27 cellular contexts compared by ENCODE assay signal in the genomic region with DNA sequence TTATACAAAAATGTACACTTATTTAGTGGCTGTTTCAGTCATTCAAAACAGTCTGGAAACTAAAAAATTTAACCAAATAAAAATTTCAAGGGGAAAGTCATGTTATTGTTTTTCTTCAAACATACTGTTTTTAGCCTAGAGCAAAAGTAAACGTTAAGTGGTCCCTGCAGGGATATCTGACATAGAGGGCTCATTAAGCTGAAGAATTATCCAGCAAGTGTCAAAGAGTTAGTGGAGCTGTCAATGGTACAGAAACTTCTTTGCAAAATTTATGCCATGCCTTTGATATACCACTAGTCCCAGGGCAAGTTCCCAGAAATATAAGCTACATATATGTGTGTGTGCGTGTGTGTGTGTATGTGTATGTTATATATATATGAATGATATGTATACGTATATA.
"Had no signal": no experiment of that assay in that cellular context is flagged by ENCODE, and none has a peak within 500 bp of the region (broad histone marks: within the 10 kb centered on the region; RNA-seq: fewer than 3 reads in every experiment).

No MANE protein-coding gene starts in this region.

- ATAC-seq: naive thymus-derived CD4-positive, alpha-beta T cell; natural killer cell; psoas muscle; right cardiac atrium; right lobe of liver; stimulated activated effector memory CD8-positive, alpha-beta T cell treated with anti-CD3 and anti-CD28 coated beads, Interleukin-12 subunit alpha, Interleukin-12 subunit beta, amount 100 ng/mL, for 72 hours; stimulated activated naive B cell treated with anti-CD40 and anti-IgM and Interleukin-4, amounts not matched to agents 10 μg/mL and 1 μg/mL and 100 μg/mL, for 72 hours; upper lobe of right lung had no signal

- H3K79me2 ChIP-seq: parathyroid adenoma had no signal

- H2AFZ ChIP-seq: neural progenitor cell, parathyroid adenoma had no signal

- H3K9me3 ChIP-seq: ovary, psoas muscle, right lobe of liver, sigmoid colon, stomach, thoracic aorta, thyroid gland, upper lobe of right lung, uterus had no signal

- H3K9ac ChIP-seq: neural progenitor cell, parathyroid adenoma had no signal

- H3K27ac ChIP-seq: neural progenitor cell, ovary, parathyroid adenoma, psoas muscle, right lobe of liver, sigmoid colon, spleen, stomach, thoracic aorta, thyroid gland, tibial nerve, upper lobe of right lung, uterus had no signal

- H3K27me3 ChIP-seq: neural progenitor cell, ovary, right lobe of liver, sigmoid colon, spleen, stomach, thyroid gland, tibial nerve, upper lobe of right lung had no signal

- H3K4me2 ChIP-seq: neural progenitor cell, smooth muscle cell had no signal

- DNase-seq: naive thymus-derived CD4-positive, alpha-beta T cell; natural killer cell; occipital lobe; ovary; posterior cingulate gyrus; psoas muscle; right cardiac atrium; right lobe of liver; sigmoid colon; spleen; stimulated activated CD4-positive, alpha-beta T cell treated with anti-CD3 and anti-CD28 coated beads, Interleukin-12 subunit alpha, Interleukin-12 subunit beta, amount 100 ng/mL, for 4 hours; stimulated activated CD4-positive, alpha-beta T cell treated with anti-CD3 and anti-CD28 coated beads, Interleukin-2, amount 100 ng/mL, for 24 hours; stimulated activated CD4-positive, alpha-beta T cell treated with anti-CD3 and anti-CD28 coated beads, Interleukin-2, amount 100 ng/mL, for 48 hours; stimulated activated CD4-positive, alpha-beta T cell treated with anti-CD3 and anti-CD28 coated beads, Interleukin-4, amount 100 ng/mL, for 24 hours; stimulated activated naive B cell treated with anti-CD40 and anti-IgM and Interleukin-4, amounts not matched to agents 10 μg/mL and 1 μg/mL and 100 μg/mL, for 72 hours; stimulated activated naive CD4-positive, alpha-beta T cell treated with Interleukin-2 at 50 U/mL for 16 hours; stomach; thyroid gland; trophoblast cell; upper lobe of right lung; uterus had no signal

- H3K4me1 ChIP-seq: neural progenitor cell, parathyroid adenoma, psoas muscle, right lobe of liver, sigmoid colon, spleen, stomach, thyroid gland, tibial nerve, upper lobe of right lung, uterus had no signal

- H3K4me3 ChIP-seq: neural progenitor cell, ovary, psoas muscle, right lobe of liver, sigmoid colon, smooth muscle cell, spleen, stomach, thoracic aorta, thyroid gland, tibial nerve, upper lobe of right lung, uterus had no signal

- H3K36me3 ChIP-seq: neural progenitor cell, ovary, right lobe of liver, sigmoid colon, spleen, stomach, thoracic aorta, thyroid gland, tibial nerve, upper lobe of right lung, uterus had no signal
